ENCODE assay signal across 31 cellular contexts in genomic region chr6:24596717-24597116, GRCh38. TPM values are rescaled to one million over a fixed set of nuclear protein-coding genes. Genes with fewer than 3 reads are reported as not detected.
"Had no signal": no experiment of that assay in that cellular context is flagged by ENCODE, and none has a peak within 500 bp of the region (broad histone marks: within the 10 kb centered on the region; RNA-seq: fewer than 3 reads in every experiment).

No MANE protein-coding gene starts in this region.

- H3K4me2 ChIP-seq: neural progenitor cell, smooth muscle cell had no signal

- H3K27me3 Mint-ChIP-seq: progenitor cell of endocrine pancreas; stimulated activated memory B cell treated with anti-CD40 and anti-IgM and Interleukin-4, amounts not matched to agents 10 μg/mL and 1 μg/mL and 100 μg/mL, for 72 hours; type B pancreatic cell had no signal

- H3K36me3 Mint-ChIP-seq: naive thymus-derived CD8-positive, alpha-beta T cell; natural killer cell treated with Interleukin-12 subunit alpha and Interleukin-12 subunit beta and Interleukin-15 and Interleukin-18, amount 100 ng/mL, for 72 hours; neural progenitor cell; type B pancreatic cell had no signal

- H3K27me3 ChIP-seq: neural progenitor cell, ovary, spleen, suprapubic skin, testis, tibial artery, transverse colon, upper lobe of right lung, uterus had no signal

- H3K27ac ChIP-seq: neural progenitor cell, ovary, parathyroid adenoma, psoas muscle, skin epidermis, spleen, suprapubic skin, testis, tibial artery, transverse colon, upper lobe of right lung, uterus had no signal

- H2AFZ ChIP-seq: neural progenitor cell, parathyroid adenoma had no signal

- DNase-seq: naive thymus-derived CD8-positive, alpha-beta T cell; occipital lobe; ovary; psoas muscle; right cardiac atrium; spleen; stimulated activated CD4-positive, alpha-beta T cell treated with anti-CD3 and anti-CD28 coated beads, Interleukin-12 subunit alpha, Interleukin-12 subunit beta, amount 100 ng/mL, for 4 hours; stimulated activated CD4-positive, alpha-beta T cell treated with anti-CD3 and anti-CD28 coated beads, Interleukin-1b, Interleukin-23, amount 100 ng/mL, for 48 hours; stimulated activated CD4-positive, alpha-beta T cell treated with anti-CD3 and anti-CD28 coated beads, Interleukin-4, amount 100 ng/mL, for 1 hour; stimulated activated CD4-positive, alpha-beta T cell treated with anti-CD3 and anti-CD28 coated beads, Interleukin-4, amount 100 ng/mL, for 4 hours; stimulated activated CD8-positive, alpha-beta memory T cell treated with anti-CD3 and anti-CD28 coated beads, Interleukin-4, amount 100 ng/mL, for 48 hours; stimulated activated naive CD4-positive, alpha-beta T cell; stimulated activated naive CD8-positive, alpha-beta T cell treated with anti-CD3 and anti-CD28 coated beads, Interleukin-15, amount 100 ng/mL, for 72 hours; stimulated activated naive CD8-positive, alpha-beta T cell treated with anti-CD3 and anti-CD28 coated beads, Interleukin-15, Interleukin-2, amounts not matched to agents 100 U/mL and 50 U/mL, for 24 hours; substantia nigra; testis; tibial artery; transverse colon; upper lobe of right lung; uterus had no signal

- H3K4me1 Mint-ChIP-seq: naive thymus-derived CD8-positive, alpha-beta T cell; neural progenitor cell; stimulated activated naive CD8-positive, alpha-beta T cell treated with anti-CD3 and anti-CD28 coated beads, Interleukin-15, amount 100 ng/mL, for 72 hours had no signal

- H3K4me3 Mint-ChIP-seq: naive thymus-derived CD8-positive, alpha-beta T cell; natural killer cell treated with Interleukin-12 subunit alpha and Interleukin-12 subunit beta and Interleukin-15 and Interleukin-18, amount 100 ng/mL, for 72 hours; neural progenitor cell; stimulated activated memory B cell treated with anti-CD40 and anti-IgM and Interleukin-4, amounts not matched to agents 10 μg/mL and 1 μg/mL and 100 μg/mL, for 72 hours; stimulated activated naive CD8-positive, alpha-beta T cell treated with anti-CD3 and anti-CD28 coated beads, Interleukin-15, amount 100 ng/mL, for 72 hours; type B pancreatic cell had no signal

- H3K9me3 Mint-ChIP-seq: natural killer cell treated with Interleukin-12 subunit alpha and Interleukin-12 subunit beta and Interleukin-15 and Interleukin-18, amount 100 ng/mL, for 72 hours; neural progenitor cell; stimulated activated memory B cell treated with anti-CD40 and anti-IgM and Interleukin-4, amounts not matched to agents 10 μg/mL and 1 μg/mL and 100 μg/mL, for 72 hours; stimulated activated naive CD8-positive, alpha-beta T cell treated with anti-CD3 and anti-CD28 coated beads, Interleukin-15, amount 100 ng/mL, for 72 hours; type B pancreatic cell had no signal

- H3K79me2 ChIP-seq: parathyroid adenoma had no signal

- H3K36me3 ChIP-seq: neural progenitor cell, ovary, spleen, suprapubic skin, tibial artery, transverse colon, upper lobe of right lung, uterus had no signal

- H3K9ac ChIP-seq: neural progenitor cell, parathyroid adenoma had no signal

- H3K4me1 ChIP-seq: neural progenitor cell, parathyroid adenoma, psoas muscle, spleen, suprapubic skin, testis, tibial artery, transverse colon, upper lobe of right lung, uterus had no signal

- H3K9me3 ChIP-seq: ovary, psoas muscle, spleen, suprapubic skin, testis, tibial artery, transverse colon, upper lobe of right lung, uterus had no signal

- H3K4me3 ChIP-seq: neural progenitor cell, ovary, psoas muscle, skin epidermis, smooth muscle cell, spleen, suprapubic skin, testis, tibial artery, transverse colon, upper lobe of right lung, uterus had no signal

- ATAC-seq: naive thymus-derived CD8-positive, alpha-beta T cell; natural killer cell treated with Interleukin-12 subunit alpha and Interleukin-12 subunit beta and Interleukin-15 and Interleukin-18, amount 100 ng/mL, for 72 hours; psoas muscle; right cardiac atrium; sciatic nerve; stimulated activated memory B cell treated with anti-CD40 and anti-IgM and Interleukin-4, amounts not matched to agents 10 μg/mL and 1 μg/mL and 100 μg/mL, for 72 hours; stimulated activated naive CD8-positive, alpha-beta T cell treated with anti-CD3 and anti-CD28 coated beads, Interleukin-15, amount 100 ng/mL, for 72 hours; stimulated activated naive CD8-positive, alpha-beta T cell treated with anti-CD3 and anti-CD28 coated beads, Interleukin-15, Interleukin-2, amounts not matched to agents 100 U/mL and 50 U/mL, for 24 hours; upper lobe of right lung had no signal

- H3K27ac Mint-ChIP-seq: naive thymus-derived CD8-positive, alpha-beta T cell; natural killer cell treated with Interleukin-12 subunit alpha and Interleukin-12 subunit beta and Interleukin-15 and Interleukin-18, amount 100 ng/mL, for 72 hours; neural progenitor cell; progenitor cell of endocrine pancreas; stimulated activated memory B cell treated with anti-CD40 and anti-IgM and Interleukin-4, amounts not matched to agents 10 μg/mL and 1 μg/mL and 100 μg/mL, for 72 hours; stimulated activated naive CD8-positive, alpha-beta T cell treated with anti-CD3 and anti-CD28 coated beads, Interleukin-15, amount 100 ng/mL, for 72 hours; type B pancreatic cell had no signal

RNA-seq across cellular contexts. Expression of gene KIAA0319, which starts 49.3 kb away (rescaled TPM):
- total RNA-seq: naive thymus-derived CD8-positive, alpha-beta T cell; renal cortical epithelial cell; smooth muscle cell had no signal
- polyA plus RNA-seq: right cardiac atrium, smooth muscle cell had no signal
